ENCODE assay signal across 13 cellular contexts in genomic region chr13:51600703-51601102, GRCh38. TPM values are rescaled to one million over a fixed set of nuclear protein-coding genes. Genes with fewer than 3 reads are reported as not detected.
DNase-seq lines count a peak whose midpoint lies in the region; ATAC-seq and TF ChIP-seq lines count a peak whose summit lies in the region.
"Had no signal": no experiment of that assay in that cellular context is flagged by ENCODE, and none has a peak within 500 bp of the region (broad histone marks: within the 10 kb centered on the region; RNA-seq: fewer than 3 reads in every experiment).

No MANE protein-coding gene starts in this region.

- TF ChIP-seq CTCF in CD14-positive monocyte (IDR thresholded peaks at IDR 0.05) (no peak), activated B cell treated with CpG ODN at 0.5 μM for 24 hours (IDR thresholded peaks at IDR 0.05) (no peak)

- CTCF ChIA-PET in activated B cell treated with CpG ODN at 0.5 μM for 24 hours (lab: Charles Lee): no interaction called here

- intact Hi-C loops in CD14-positive monocyte (cut with micrococcal nuclease) (no loop called here), activated B cell treated with CpG ODN at 0.5 μM for 24 hours (cut with micrococcal nuclease) (loop anchor here (5.0 kb wide), 1 partner anchor 148 kb away; the partner anchor contains the start of gene INTS6)

- H3K36me3 Mint-ChIP-seq in CD14-positive monocyte (peaks cover 2 to 16% of the 10 kb centered on the region in 2 donors), activated B cell treated with CpG ODN at 0.5 μM for 24 hours (ENCODE audit: low read depth) (peaks cover 3% of the 10 kb centered on the region), memory B cell (peaks cover 19% of the 10 kb centered on the region)
- H3K36me3 Mint-ChIP-seq in stimulated activated effector memory CD8-positive, alpha-beta T cell treated with anti-CD3 and anti-CD28 coated beads, Interleukin-12 subunit alpha, Interleukin-12 subunit beta, amount 100 ng/mL, for 72 hours: no peaks in the 10 kb centered on the region

- DNase-seq in CD14-positive monocyte (ENCODE audit: low spot score): no peak
- DNase-seq in activated B cell treated with CpG ODN at 0.5 μM for 24 hours: no peak
- DNase-seq in memory B cell (ENCODE audit: low spot score in 2 of 2): no peak
- no peak for DNase-seq in stimulated activated effector memory CD8-positive, alpha-beta T cell treated with anti-CD3 and anti-CD28 coated beads, Interleukin-12 subunit alpha, Interleukin-12 subunit beta, amount 100 ng/mL, for 72 hours (ENCODE audit: low spot score in 2 of 2)
- no peak for DNase-seq in HuH-7.5 (ENCODE audit: low spot score)
- no peak for DNase-seq in erythroblast (lab: John Stamatoyannopoulos, UW)
- DNase-seq: ACHN; C1 segment of cervical spinal cord; CD4-positive, alpha-beta memory T cell; DMS79; Karpas-422 had no signal

- H3K4me1 Mint-ChIP-seq in CD14-positive monocyte: peaks cover 72% of the 10 kb centered on the region
- peaks cover 64% of the 10 kb centered on the region for H3K4me1 Mint-ChIP-seq in activated B cell treated with CpG ODN at 0.5 μM for 24 hours
- peaks cover 50% of the 10 kb centered on the region for H3K4me1 Mint-ChIP-seq in memory B cell
- peaks cover 31% of the 10 kb centered on the region for H3K4me1 Mint-ChIP-seq in stimulated activated effector memory CD8-positive, alpha-beta T cell treated with anti-CD3 and anti-CD28 coated beads, Interleukin-12 subunit alpha, Interleukin-12 subunit beta, amount 100 ng/mL, for 72 hours

- H3K4me3 Mint-ChIP-seq in CD14-positive monocyte (no peak overlapping the region), activated B cell treated with CpG ODN at 0.5 μM for 24 hours (no peak overlapping the region), memory B cell (no peak overlapping the region)
- no peak overlapping the region for H3K4me3 Mint-ChIP-seq in stimulated activated effector memory CD8-positive, alpha-beta T cell treated with anti-CD3 and anti-CD28 coated beads, Interleukin-12 subunit alpha, Interleukin-12 subunit beta, amount 100 ng/mL, for 72 hours

- POLR2A ChIA-PET in activated B cell treated with CpG ODN at 0.5 μM for 24 hours (lab: Charles Lee): interaction anchor here (1.2 kb wide), 1 partner anchor 15 kb away, joined by 4 read pairs; no protein-coding TSS in a partner anchor

- ATAC-seq in activated B cell treated with CpG ODN at 0.5 μM for 24 hours (ENCODE audit: low read depth) (no peak), memory B cell (ENCODE audit: low read depth) (no peak), GM19455 (IDR thresholded peaks at IDR 0.05; ENCODE audit: unreplicated experiment) (no peak)
- no peak for ATAC-seq in stimulated activated effector memory CD8-positive, alpha-beta T cell treated with anti-CD3 and anti-CD28 coated beads, Interleukin-12 subunit alpha, Interleukin-12 subunit beta, amount 100 ng/mL, for 72 hours
- ATAC-seq: HCT116 had no signal

- H3K27ac Mint-ChIP-seq in CD14-positive monocyte (peak overlapping the region in 6 of 7 donors; percentile 79 to 96 (median 82)), activated B cell treated with CpG ODN at 0.5 μM for 24 hours (peak overlapping the region; percentile 22), memory B cell (peak overlapping the region; percentile 41)
- H3K27ac Mint-ChIP-seq in stimulated activated effector memory CD8-positive, alpha-beta T cell treated with anti-CD3 and anti-CD28 coated beads, Interleukin-12 subunit alpha, Interleukin-12 subunit beta, amount 100 ng/mL, for 72 hours: peak overlapping the region; percentile 36

- no peaks in the 10 kb centered on the region for H3K27me3 Mint-ChIP-seq in CD14-positive monocyte (ENCODE audit: low read depth in 3 of 3)
- no peaks in the 10 kb centered on the region for H3K27me3 Mint-ChIP-seq in activated B cell treated with CpG ODN at 0.5 μM for 24 hours
- H3K27me3 Mint-ChIP-seq in memory B cell: no peaks in the 10 kb centered on the region
- H3K27me3 Mint-ChIP-seq: CD4-positive, alpha-beta memory T cell had no signal

- TF ChIP-seq POLR2A in erythroblast (IDR thresholded peaks at IDR 0.05; ENCODE audit: low read length): no peak

- peaks cover 0 to 2% (median 0%) of the 10 kb centered on the region in 7 donors for H3K9me3 Mint-ChIP-seq in CD14-positive monocyte
- H3K9me3 Mint-ChIP-seq in activated B cell treated with CpG ODN at 0.5 μM for 24 hours: no peaks in the 10 kb centered on the region
- no peaks in the 10 kb centered on the region for H3K9me3 Mint-ChIP-seq in memory B cell
- H3K9me3 Mint-ChIP-seq in stimulated activated effector memory CD8-positive, alpha-beta T cell treated with anti-CD3 and anti-CD28 coated beads, Interleukin-12 subunit alpha, Interleukin-12 subunit beta, amount 100 ng/mL, for 72 hours: no peaks in the 10 kb centered on the region
- H3K9me3 Mint-ChIP-seq: CD4-positive, alpha-beta memory T cell had no signal

RNA-seq across cellular contexts. Expression of gene WDFY2, which starts 16.4 kb away (rescaled TPM):
- polyA plus RNA-seq in CD14-positive monocyte: 1 to 10 TPM; 6.5 to 9.1 TPM
- total RNA-seq in activated B cell treated with CpG ODN at 0.5 μM for 24 hours: 16.8 and 20.8 TPM in 2 replicates

Comparison
In these comparisons a context has a peak if more than half of its experiments do, and no peak if none do; other contexts are left out.
1. H3K27ac Mint-ChIP-seq: peak in every context shown above with its lines; median percentile 82 in CD14-positive monocyte; 41 in memory B cell; 36 in stimulated activated effector memory CD8-positive, alpha-beta T cell treated with anti-CD3 and anti-CD28 coated beads, Interleukin-12 subunit alpha, Interleukin-12 subunit beta, amount 100 ng/mL, for 72 hours; 22 in activated B cell treated with CpG ODN at 0.5 μM for 24 hours.